In the genomic region with DNA sequence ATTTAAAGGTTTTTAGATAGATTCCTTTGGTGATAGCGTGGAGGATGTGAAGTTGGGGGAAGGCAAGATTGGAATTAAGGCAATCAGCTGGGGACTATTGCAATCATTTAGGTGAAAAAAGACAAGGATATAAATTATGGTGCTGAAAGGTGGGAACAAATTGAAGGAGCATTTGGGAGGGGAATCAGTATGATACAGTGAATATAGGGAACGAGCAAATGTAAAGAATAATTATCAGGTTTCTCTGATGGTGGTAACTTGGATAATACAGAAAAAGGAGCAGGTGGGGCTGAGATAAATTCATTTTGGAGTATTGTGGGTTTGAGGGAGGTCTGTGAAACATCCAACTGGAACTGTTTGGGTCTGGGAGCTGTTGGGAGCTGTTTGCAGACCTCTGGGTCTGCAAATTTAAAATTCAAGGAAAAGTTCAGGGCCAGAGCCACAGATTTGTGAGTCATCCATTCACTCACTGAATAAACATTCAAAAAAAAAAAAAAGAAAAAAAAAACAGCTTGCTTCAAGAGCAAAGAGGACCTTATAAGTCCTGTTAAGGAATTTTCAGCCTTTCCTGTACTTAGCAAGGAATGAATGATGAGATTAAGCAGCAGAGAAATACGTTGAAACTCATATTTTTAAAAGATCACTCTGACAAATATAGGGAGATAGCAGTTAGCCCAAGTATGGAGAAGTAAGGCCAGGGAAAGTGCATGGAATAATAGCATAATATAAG, we compare ENCODE assay signal across 1 cellular context.
TF ChIP-seq lines count a peak whose summit lies in the region.

No MANE protein-coding gene starts in this region.

TF ChIP-seq in HepG2, 621 proteins besides CTCF, POLR2A, EP300 and RAD21 (continued from another document and continues in another):
- TF ChIP-seq, protein P1, sequence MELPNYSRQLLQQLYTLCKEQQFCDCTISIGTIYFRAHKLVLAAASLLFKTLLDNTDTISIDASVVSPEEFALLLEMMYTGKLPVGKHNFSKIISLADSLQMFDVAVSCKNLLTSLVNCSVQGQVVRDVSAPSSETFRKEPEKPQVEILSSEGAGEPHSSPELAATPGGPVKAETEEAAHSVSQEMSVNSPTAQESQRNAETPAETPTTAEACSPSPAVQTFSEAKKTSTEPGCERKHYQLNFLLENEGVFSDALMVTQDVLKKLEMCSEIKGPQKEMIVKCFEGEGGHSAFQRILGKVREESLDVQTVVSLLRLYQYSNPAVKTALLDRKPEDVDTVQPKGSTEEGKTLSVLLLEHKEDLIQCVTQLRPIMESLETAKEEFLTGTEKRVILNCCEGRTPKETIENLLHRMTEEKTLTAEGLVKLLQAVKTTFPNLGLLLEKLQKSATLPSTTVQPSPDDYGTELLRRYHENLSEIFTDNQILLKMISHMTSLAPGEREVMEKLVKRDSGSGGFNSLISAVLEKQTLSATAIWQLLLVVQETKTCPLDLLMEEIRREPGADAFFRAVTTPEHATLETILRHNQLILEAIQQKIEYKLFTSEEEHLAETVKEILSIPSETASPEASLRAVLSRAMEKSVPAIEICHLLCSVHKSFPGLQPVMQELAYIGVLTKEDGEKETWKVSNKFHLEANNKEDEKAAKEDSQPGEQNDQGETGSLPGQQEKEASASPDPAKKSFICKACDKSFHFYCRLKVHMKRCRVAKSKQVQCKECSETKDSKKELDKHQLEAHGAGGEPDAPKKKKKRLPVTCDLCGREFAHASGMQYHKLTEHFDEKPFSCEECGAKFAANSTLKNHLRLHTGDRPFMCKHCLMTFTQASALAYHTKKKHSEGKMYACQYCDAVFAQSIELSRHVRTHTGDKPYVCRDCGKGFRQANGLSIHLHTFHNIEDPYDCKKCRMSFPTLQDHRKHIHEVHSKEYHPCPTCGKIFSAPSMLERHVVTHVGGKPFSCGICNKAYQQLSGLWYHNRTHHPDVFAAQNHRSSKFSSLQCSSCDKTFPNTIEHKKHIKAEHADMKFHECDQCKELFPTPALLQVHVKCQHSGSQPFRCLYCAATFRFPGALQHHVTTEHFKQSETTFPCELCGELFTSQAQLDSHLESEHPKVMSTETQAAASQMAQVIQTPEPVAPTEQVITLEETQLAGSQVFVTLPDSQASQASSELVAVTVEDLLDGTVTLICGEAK (IDR thresholded peaks at IDR 0.05), result peak; percentile 53
- TF ChIP-seq, protein P1 (CRISPR knock-in tag; IDR thresholded peaks at IDR 0.05), result no peak
- TF ChIP-seq SNAI1 (CRISPR knock-in tag; IDR thresholded peaks at IDR 0.05; ENCODE audit: borderline replicate concordance), result no peak
- TF ChIP-seq PAF1 (CRISPR knock-in tag; IDR thresholded peaks at IDR 0.05), result no peak
- TF ChIP-seq ZNF562 (CRISPR knock-in tag; IDR thresholded peaks at IDR 0.05; ENCODE audit: borderline replicate concordance), result no peak
- peak; percentile 32; the same call in 1 of the 2 replicates for TF ChIP-seq SAP130 (CRISPR knock-in tag; IDR thresholded peaks at IDR 0.05; ENCODE audit: low read depth)
- no peak for TF ChIP-seq NR2C2 (CRISPR knock-in tag; IDR thresholded peaks at IDR 0.05; ENCODE audit: borderline replicate concordance)
- TF ChIP-seq ZKSCAN1 (IDR thresholded peaks at IDR 0.05; ENCODE audit: low read length), result no peak
- TF ChIP-seq, protein P2, sequence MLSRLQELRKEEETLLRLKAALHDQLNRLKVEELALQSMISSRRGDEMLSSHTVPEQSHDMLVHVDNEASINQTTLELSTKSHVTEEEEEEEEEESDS (CRISPR knock-in tag; IDR thresholded peaks at IDR 0.05; ENCODE audit: borderline replicate concordance), result no peak
- no peak for TF ChIP-seq KAT7 (CRISPR knock-in tag; IDR thresholded peaks at IDR 0.05; ENCODE audit: borderline replicate concordance)
- peak; percentile 22; the same call in 1 of the 2 replicates for TF ChIP-seq ERF (CRISPR knock-in tag; IDR thresholded peaks at IDR 0.05)
- TF ChIP-seq BCL6 (CRISPR knock-in tag; IDR thresholded peaks at IDR 0.05), result 0 out of 2 replicates have a peak, but pooled peaks have one; percentile 17
- TF ChIP-seq, protein P3, sequence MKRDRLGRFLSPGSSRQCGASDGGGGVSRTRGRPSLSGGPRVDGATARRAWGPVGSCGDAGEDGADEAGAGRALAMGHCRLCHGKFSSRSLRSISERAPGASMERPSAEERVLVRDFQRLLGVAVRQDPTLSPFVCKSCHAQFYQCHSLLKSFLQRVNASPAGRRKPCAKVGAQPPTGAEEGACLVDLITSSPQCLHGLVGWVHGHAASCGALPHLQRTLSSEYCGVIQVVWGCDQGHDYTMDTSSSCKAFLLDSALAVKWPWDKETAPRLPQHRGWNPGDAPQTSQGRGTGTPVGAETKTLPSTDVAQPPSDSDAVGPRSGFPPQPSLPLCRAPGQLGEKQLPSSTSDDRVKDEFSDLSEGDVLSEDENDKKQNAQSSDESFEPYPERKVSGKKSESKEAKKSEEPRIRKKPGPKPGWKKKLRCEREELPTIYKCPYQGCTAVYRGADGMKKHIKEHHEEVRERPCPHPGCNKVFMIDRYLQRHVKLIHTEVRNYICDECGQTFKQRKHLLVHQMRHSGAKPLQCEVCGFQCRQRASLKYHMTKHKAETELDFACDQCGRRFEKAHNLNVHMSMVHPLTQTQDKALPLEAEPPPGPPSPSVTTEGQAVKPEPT (CRISPR knock-in tag; IDR thresholded peaks at IDR 0.05; ENCODE audit: low read depth), result no peak
- no peak for TF ChIP-seq PHB2 (IDR thresholded peaks at IDR 0.05; ENCODE audit: partially characterized antibody)
- TF ChIP-seq RORA (CRISPR knock-in tag; IDR thresholded peaks at IDR 0.05), result no peak
- TF ChIP-seq, protein P4, sequence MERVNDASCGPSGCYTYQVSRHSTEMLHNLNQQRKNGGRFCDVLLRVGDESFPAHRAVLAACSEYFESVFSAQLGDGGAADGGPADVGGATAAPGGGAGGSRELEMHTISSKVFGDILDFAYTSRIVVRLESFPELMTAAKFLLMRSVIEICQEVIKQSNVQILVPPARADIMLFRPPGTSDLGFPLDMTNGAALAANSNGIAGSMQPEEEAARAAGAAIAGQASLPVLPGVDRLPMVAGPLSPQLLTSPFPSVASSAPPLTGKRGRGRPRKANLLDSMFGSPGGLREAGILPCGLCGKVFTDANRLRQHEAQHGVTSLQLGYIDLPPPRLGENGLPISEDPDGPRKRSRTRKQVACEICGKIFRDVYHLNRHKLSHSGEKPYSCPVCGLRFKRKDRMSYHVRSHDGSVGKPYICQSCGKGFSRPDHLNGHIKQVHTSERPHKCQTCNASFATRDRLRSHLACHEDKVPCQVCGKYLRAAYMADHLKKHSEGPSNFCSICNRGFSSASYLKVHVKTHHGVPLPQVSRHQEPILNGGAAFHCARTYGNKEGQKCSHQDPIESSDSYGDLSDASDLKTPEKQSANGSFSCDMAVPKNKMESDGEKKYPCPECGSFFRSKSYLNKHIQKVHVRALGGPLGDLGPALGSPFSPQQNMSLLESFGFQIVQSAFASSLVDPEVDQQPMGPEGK (CRISPR knock-in tag; IDR thresholded peaks at IDR 0.05), result no peak
- TF ChIP-seq ZNF350 (CRISPR knock-in tag; IDR thresholded peaks at IDR 0.05; ENCODE audit: borderline replicate concordance, low read depth), result no peak
- TF ChIP-seq, protein P5, sequence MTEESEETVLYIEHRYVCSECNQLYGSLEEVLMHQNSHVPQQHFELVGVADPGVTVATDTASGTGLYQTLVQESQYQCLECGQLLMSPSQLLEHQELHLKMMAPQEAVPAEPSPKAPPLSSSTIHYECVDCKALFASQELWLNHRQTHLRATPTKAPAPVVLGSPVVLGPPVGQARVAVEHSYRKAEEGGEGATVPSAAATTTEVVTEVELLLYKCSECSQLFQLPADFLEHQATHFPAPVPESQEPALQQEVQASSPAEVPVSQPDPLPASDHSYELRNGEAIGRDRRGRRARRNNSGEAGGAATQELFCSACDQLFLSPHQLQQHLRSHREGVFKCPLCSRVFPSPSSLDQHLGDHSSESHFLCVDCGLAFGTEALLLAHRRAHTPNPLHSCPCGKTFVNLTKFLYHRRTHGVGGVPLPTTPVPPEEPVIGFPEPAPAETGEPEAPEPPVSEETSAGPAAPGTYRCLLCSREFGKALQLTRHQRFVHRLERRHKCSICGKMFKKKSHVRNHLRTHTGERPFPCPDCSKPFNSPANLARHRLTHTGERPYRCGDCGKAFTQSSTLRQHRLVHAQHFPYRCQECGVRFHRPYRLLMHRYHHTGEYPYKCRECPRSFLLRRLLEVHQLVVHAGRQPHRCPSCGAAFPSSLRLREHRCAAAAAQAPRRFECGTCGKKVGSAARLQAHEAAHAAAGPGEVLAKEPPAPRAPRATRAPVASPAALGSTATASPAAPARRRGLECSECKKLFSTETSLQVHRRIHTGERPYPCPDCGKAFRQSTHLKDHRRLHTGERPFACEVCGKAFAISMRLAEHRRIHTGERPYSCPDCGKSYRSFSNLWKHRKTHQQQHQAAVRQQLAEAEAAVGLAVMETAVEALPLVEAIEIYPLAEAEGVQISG (CRISPR knock-in tag; IDR thresholded peaks at IDR 0.05), result no peak
- TF ChIP-seq MXI1 (IDR thresholded peaks at IDR 0.05; ENCODE audit: borderline replicate concordance, low read depth, low read length), result no peak
- no peak for TF ChIP-seq HOXA7 (CRISPR knock-in tag; IDR thresholded peaks at IDR 0.05)
- TF ChIP-seq RELA (CRISPR knock-in tag; IDR thresholded peaks at IDR 0.05), result no peak
- TF ChIP-seq, protein P6, sequence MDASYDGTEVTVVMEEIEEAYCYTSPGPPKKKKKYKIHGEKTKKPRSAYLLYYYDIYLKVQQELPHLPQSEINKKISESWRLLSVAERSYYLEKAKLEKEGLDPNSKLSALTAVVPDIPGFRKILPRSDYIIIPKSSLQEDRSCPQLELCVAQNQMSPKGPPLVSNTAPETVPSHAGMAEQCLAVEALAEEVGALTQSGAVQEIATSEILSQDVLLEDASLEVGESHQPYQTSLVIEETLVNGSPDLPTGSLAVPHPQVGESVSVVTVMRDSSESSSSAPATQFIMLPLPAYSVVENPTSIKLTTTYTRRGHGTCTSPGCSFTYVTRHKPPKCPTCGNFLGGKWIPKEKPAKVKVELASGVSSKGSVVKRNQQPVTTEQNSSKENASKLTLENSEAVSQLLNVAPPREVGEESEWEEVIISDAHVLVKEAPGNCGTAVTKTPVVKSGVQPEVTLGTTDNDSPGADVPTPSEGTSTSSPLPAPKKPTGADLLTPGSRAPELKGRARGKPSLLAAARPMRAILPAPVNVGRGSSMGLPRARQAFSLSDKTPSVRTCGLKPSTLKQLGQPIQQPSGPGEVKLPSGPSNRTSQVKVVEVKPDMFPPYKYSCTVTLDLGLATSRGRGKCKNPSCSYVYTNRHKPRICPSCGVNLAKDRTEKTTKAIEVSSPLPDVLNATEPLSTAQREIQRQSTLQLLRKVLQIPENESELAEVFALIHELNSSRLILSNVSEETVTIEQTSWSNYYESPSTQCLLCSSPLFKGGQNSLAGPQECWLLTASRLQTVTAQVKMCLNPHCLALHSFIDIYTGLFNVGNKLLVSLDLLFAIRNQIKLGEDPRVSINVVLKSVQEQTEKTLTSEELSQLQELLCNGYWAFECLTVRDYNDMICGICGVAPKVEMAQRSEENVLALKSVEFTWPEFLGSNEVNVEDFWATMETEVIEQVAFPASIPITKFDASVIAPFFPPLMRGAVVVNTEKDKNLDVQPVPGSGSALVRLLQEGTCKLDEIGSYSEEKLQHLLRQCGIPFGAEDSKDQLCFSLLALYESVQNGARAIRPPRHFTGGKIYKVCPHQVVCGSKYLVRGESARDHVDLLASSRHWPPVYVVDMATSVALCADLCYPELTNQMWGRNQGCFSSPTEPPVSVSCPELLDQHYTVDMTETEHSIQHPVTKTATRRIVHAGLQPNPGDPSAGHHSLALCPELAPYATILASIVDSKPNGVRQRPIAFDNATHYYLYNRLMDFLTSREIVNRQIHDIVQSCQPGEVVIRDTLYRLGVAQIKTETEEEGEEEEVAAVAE (CRISPR knock-in tag; IDR thresholded peaks at IDR 0.05; ENCODE audit: borderline replicate concordance), result no peak
- TF ChIP-seq KDM1A (CRISPR knock-in tag; IDR thresholded peaks at IDR 0.05), result no peak
- TF ChIP-seq, protein P7, sequence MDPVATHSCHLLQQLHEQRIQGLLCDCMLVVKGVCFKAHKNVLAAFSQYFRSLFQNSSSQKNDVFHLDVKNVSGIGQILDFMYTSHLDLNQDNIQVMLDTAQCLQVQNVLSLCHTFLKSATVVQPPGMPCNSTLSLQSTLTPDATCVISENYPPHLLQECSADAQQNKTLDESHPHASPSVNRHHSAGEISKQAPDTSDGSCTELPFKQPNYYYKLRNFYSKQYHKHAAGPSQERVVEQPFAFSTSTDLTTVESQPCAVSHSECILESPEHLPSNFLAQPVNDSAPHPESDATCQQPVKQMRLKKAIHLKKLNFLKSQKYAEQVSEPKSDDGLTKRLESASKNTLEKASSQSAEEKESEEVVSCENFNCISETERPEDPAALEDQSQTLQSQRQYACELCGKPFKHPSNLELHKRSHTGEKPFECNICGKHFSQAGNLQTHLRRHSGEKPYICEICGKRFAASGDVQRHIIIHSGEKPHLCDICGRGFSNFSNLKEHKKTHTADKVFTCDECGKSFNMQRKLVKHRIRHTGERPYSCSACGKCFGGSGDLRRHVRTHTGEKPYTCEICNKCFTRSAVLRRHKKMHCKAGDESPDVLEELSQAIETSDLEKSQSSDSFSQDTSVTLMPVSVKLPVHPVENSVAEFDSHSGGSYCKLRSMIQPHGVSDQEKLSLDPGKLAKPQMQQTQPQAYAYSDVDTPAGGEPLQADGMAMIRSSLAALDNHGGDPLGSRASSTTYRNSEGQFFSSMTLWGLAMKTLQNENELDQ (CRISPR knock-in tag; IDR thresholded peaks at IDR 0.05; ENCODE audit: borderline replicate concordance), result no peak
- no peak for TF ChIP-seq ZNF713 (CRISPR knock-in tag; IDR thresholded peaks at IDR 0.05)
